Comparison of ENCODE assay signal across 15 cellular contexts in the genomic region with DNA sequence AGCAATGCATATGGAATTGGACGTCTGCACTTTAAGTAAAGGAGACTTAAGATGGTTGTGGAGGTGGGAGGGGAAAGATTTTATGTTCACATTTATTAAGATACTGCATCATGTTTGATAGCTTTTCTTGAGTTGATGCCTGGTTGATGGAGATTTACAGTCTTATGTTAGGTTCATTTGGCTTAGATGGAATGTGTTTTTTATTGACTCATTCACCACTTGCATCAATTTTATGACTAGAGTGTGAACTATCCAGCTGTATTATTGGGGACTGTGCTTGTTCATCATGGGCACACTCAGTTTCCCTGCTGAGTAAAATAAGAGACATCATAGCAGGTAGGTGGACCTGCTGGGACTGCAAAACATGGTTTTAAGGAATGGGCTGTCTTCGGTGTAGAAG.
DNase-seq lines count a peak whose midpoint lies in the region; TF ChIP-seq lines count a peak whose summit lies in the region.
"Had no signal": no experiment of that assay in that cellular context is flagged by ENCODE, and none has a peak within 500 bp of the region (broad histone marks: within the 10 kb centered on the region; RNA-seq: fewer than 3 reads in every experiment).

No MANE protein-coding gene starts in this region.

- DNase-seq in AG20443 (ENCODE audit: low spot score) (peak; percentile 26), LHCN-M2 (ENCODE audit: low read depth) (peak; percentile 62), epithelial cell of esophagus (ENCODE audit: low read depth) (peak; percentile 24), renal cortical epithelial cell (ENCODE audit: low read depth) (peak; percentile 31), KBM-7 (no peak), superior temporal gyrus (ENCODE audit: extremely low spot score) (no peak), retina (no peak)
- DNase-seq: CD4-positive, alpha-beta memory T cell; DMS79 treated with DMSO at 0.1 percent for 48 hours; Kasumi-1; NCI-H1417; NCI-H2029; NCI-H2171 treated with DMSO at 0.1 percent for 48 hours; NCI-H510A treated with DMSO at 0.1 percent for 48 hours; SHP77 treated with DMSO at 0.1 percent for 48 hours had no signal

- TF ChIP-seq CTCF in epithelial cell of esophagus (IDR thresholded peaks at IDR 0.05; ENCODE audit: insufficient read depth, low read depth, low read length, missing control alignments) = no peak

- H3K4me3 ChIP-seq in epithelial cell of esophagus (ENCODE audit: low read length) = no peak overlapping the region

- in situ Hi-C loops in KBM-7 (cut with MboI; ENCODE audit: low pct_unique_long_range_greater_than_20kb, low sequenced_read_pairs) = no loop called here

Comparison
In these comparisons a context has a peak if more than half of its experiments do, and no peak if none do; other contexts are left out.
1. DNase-seq: peak in AG20443 (single experiment), LHCN-M2 (single experiment), epithelial cell of esophagus (single experiment) and renal cortical epithelial cell (single experiment); none in KBM-7 (single experiment), superior temporal gyrus (single experiment) and retina (single experiment).